8 cellular contexts compared by ENCODE assay signal in genomic region chr20:41249781-41250281, GRCh38.
DNase-seq lines count a peak whose midpoint lies in the region; FAIRE-seq and TF ChIP-seq lines count a peak whose summit lies in the region.

No MANE protein-coding gene starts in this region.

- no peaks in the 10 kb centered on the region for H3K27me3 ChIP-seq in Caco-2 (replicated peaks; ENCODE audit: control insufficient read depth, insufficient read depth, low read length)
- H3K27me3 ChIP-seq in Loucy (ENCODE audit: insufficient read depth, low read length, poor library complexity, severe bottlenecking), result no peaks in the 10 kb centered on the region
- H3K27me3 ChIP-seq in bronchial epithelial cell (ENCODE audit: control insufficient read depth, insufficient read depth, low read length), result no peaks in the 10 kb centered on the region
- H3K27me3 ChIP-seq in transverse colon, result no peaks in the 10 kb centered on the region

- no peak overlapping the region for H2AFZ ChIP-seq in Loucy (ENCODE audit: low read length)

- H3K9me3 ChIP-seq in Caco-2 (no peaks in the 10 kb centered on the region), Loucy (ENCODE audit: insufficient read depth, low read depth, low read length) (no peaks in the 10 kb centered on the region), transverse colon (no peaks in the 10 kb centered on the region)

- H3K4me3 ChIP-seq in Caco-2 (ENCODE audit: low read depth, low read length) (no peak overlapping the region), Loucy (ENCODE audit: low read length, poor library complexity, severe bottlenecking) (no peak overlapping the region), bronchial epithelial cell (ENCODE audit: low read depth, low read length) (no peak overlapping the region), transverse colon (no peak overlapping the region)

- TF ChIP-seq EP300 in transverse colon (IDR thresholded peaks at IDR 0.05; ENCODE audit: low read depth), result no peak

- H3K4me1 ChIP-seq in Caco-2 (no peaks in the 10 kb centered on the region), Loucy (ENCODE audit: insufficient read depth, low read length, poor library complexity, severe bottlenecking) (peaks cover 62% of the 10 kb centered on the region), transverse colon (peaks cover 42 to 65% (median 54%) of the 10 kb centered on the region in 4 donors)

- FAIRE-seq in bronchial epithelial cell (lab: Jason Lieb, UNC) (no peak), GM12891 (lab: Jason Lieb, UNC) (no peak)

- H3F3A ChIP-seq in Loucy (ENCODE audit: low read depth), result no peaks in the 10 kb centered on the region

- H3K27ac Mint-ChIP-seq in Caco-2 (ENCODE audit: unreplicated experiment), result no peak overlapping the region

- H3K36me3 ChIP-seq in Caco-2 (ENCODE audit: control insufficient read depth, insufficient read depth, low read length) (no peaks in the 10 kb centered on the region), Loucy (ENCODE audit: insufficient read depth, low read length) (no peaks in the 10 kb centered on the region), bronchial epithelial cell (ENCODE audit: control insufficient read depth, insufficient read depth, low read length) (no peaks in the 10 kb centered on the region), transverse colon (no peaks in the 10 kb centered on the region)

- peak; percentile 71 to 73 for DNase-seq in Caco-2
- peak; percentile 41 for DNase-seq in bronchial epithelial cell (ENCODE audit: low read depth)
- DNase-seq in left kidney (ENCODE audit: low read depth, low spot score), result peak; percentile 64
- no peak for DNase-seq in transverse colon
- no peak for DNase-seq in GM12891 (ENCODE audit: insufficient read length, low spot score)
- DNase-seq in middle frontal gyrus (ENCODE audit: extremely low spot score, low spot score), result no peak
- no peak for DNase-seq in NCI-H2107 treated with DMSO at 0.1 percent for 48 hours (lab: John Stamatoyannopoulos, UW; ENCODE audit: unreplicated experiment)

- H3K36me3 Mint-ChIP-seq in Caco-2 (ENCODE audit: insufficient read depth, unreplicated experiment), result no peaks in the 10 kb centered on the region

- peak; percentile 50 to 57 for TF ChIP-seq CTCF in Caco-2 (IDR thresholded peaks at IDR 0.05; ENCODE audit: insufficient read depth in 1 of 2, low read depth in 1 of 2, low read length in 1 of 2, severe bottlenecking in 1 of 2, unreplicated experiment in 1 of 2)
- TF ChIP-seq CTCF in Loucy (conservative IDR thresholded peaks at IDR 0.05; ENCODE audit: low read length), result peak; percentile 53
- TF ChIP-seq CTCF in bronchial epithelial cell (IDR thresholded peaks at IDR 0.05; ENCODE audit: insufficient read depth, low read length, severe bottlenecking), result peak; percentile 7
- TF ChIP-seq CTCF in transverse colon (IDR thresholded peaks at IDR 0.05), result peak in 4 of 5 experiments; percentile 18 to 32 (median 25)

- in situ Hi-C loops in transverse colon (cut with MboI; ENCODE audit: low pct_ligation_motif_present in 1 of 4, low pct_unique_long_range_greater_than_20kb in 1 of 4, low sequenced_read_pairs in 3 of 4), result no loop called here

- TF ChIP-seq POLR2A in transverse colon (IDR thresholded peaks at IDR 0.05) (no peak), GM12891 (IDR thresholded peaks at IDR 0.05; ENCODE audit: low read depth, low read length) (no peak)

- peak overlapping the region; percentile 82 to 93 (median 85) for H3K27ac ChIP-seq in transverse colon

- intact Hi-C loops in Caco-2 (cut with micrococcal nuclease; ENCODE audit: unreplicated experiment) (loop anchor here (1.0 to 2.0 kb wide), 2 partner anchors 67 to 90 kb away; partner anchors contain the start of genes LPIN3 and ZHX3), transverse colon (cut with DNase I; ENCODE audit: low total_unique reads) (loop anchor here (5.0 kb wide), 1 partner anchor 67 kb away; the partner anchor contains the start of gene ZHX3)

- WGBS in transverse colon (ENCODE audit: low coverage in 1 of 2), 2 donors, result 68% methylated on average over 4 of the region's 4 CpGs; no CpG with 5 or more reads in 1 of the 2 donors

- no peak overlapping the region for H3K4me2 ChIP-seq in Loucy (ENCODE audit: low read depth, low read length, poor library complexity, severe bottlenecking)

- no peaks in the 10 kb centered on the region for H3K9me2 ChIP-seq in Loucy (replicated peaks; ENCODE audit: low read depth, low read length)

- CTCF ChIA-PET in Caco-2 (lab: Charles Lee), result interaction anchor here (0.8 to 1.4 kb wide), 11 partner anchors 10 to 282 kb away, joined by 3 to 64 read pairs (median 4); partner anchors contain the start of genes LPIN3 and ZHX3

- POLR2A ChIA-PET in Caco-2 (lab: Charles Lee), result no interaction called here

- no peak overlapping the region for H3K4me3 Mint-ChIP-seq in Caco-2 (ENCODE audit: unreplicated experiment)

- H3K9me3 Mint-ChIP-seq in Caco-2 (ENCODE audit: unreplicated experiment), result no peaks in the 10 kb centered on the region

- no peak overlapping the region for H3K9ac ChIP-seq in Loucy (ENCODE audit: low read depth, low read length, poor library complexity, severe bottlenecking)

- no TSS peak for BruUV-seq in Caco-2 (replicated peaks; lab: Mats Ljungman, UMichigan)

- no peaks in the 10 kb centered on the region for H3K4me1 Mint-ChIP-seq in Caco-2 (ENCODE audit: low read depth, unreplicated experiment)

- H3K79me2 ChIP-seq in Loucy (ENCODE audit: insufficient read depth, low read length), result no peaks in the 10 kb centered on the region; the same call in 1 of the 2 replicates

- H4K20me1 ChIP-seq in Loucy (ENCODE audit: insufficient read depth, low read length, poor library complexity, severe bottlenecking), result no peaks in the 10 kb centered on the region

- no peaks in the 10 kb centered on the region for H3K27me3 Mint-ChIP-seq in Caco-2 (ENCODE audit: insufficient read depth, unreplicated experiment)

TF ChIP-seq in GM12891, 5 proteins besides CTCF, POLR2A, EP300 and RAD21:
- TF ChIP-seq PAX5 (IDR thresholded peaks at IDR 0.05; ENCODE audit: insufficient read depth, low read length, severe bottlenecking) (no peak), POLR2AphosphoS5 (IDR thresholded peaks at IDR 0.05; ENCODE audit: low read depth, low read length) (no peak), TAF1 (IDR thresholded peaks at IDR 0.05; ENCODE audit: low read depth, low read length) (no peak), POU2F2 (IDR thresholded peaks at IDR 0.05; ENCODE audit: low read depth, low read length) (no peak), SPI1 (IDR thresholded peaks at IDR 0.05; ENCODE audit: low read depth, low read length) (no peak)
TF ChIP-seq in GM12891: peak in this region for 0.

Comparison
In these comparisons a context has a peak if more than half of its experiments do, and no peak if none do; other contexts are left out.
1. DNase-seq: peak in Caco-2 (2 of 2), bronchial epithelial cell (single experiment) and left kidney (single experiment); none in transverse colon (single experiment), GM12891 (single experiment), middle frontal gyrus (single experiment) and NCI-H2107 treated with DMSO at 0.1 percent for 48 hours (single experiment).
2. Peak in every context shown above with its lines, with median percentiles within 50 percentile points of each other: CTCF ChIP-seq.